Comparison of ENCODE assay signal across 9 cellular contexts in genomic region chrX:153469811-153470410, GRCh38. TPM values are rescaled to one million over a fixed set of nuclear protein-coding genes. Genes with fewer than 3 reads are reported as not detected.
DNase-seq lines count a peak whose midpoint lies in the region; ATAC-seq, FAIRE-seq and TF ChIP-seq lines count a peak whose summit lies in the region.
"Had no signal": no experiment of that assay in that cellular context is flagged by ENCODE, and none has a peak within 500 bp of the region (broad histone marks: within the 10 kb centered on the region; RNA-seq: fewer than 3 reads in every experiment).

No MANE protein-coding gene starts in this region.

- dilution Hi-C loops in mammary epithelial cell (cut with HindIII; ENCODE audit: low sequenced_read_pairs) = no loop called here

- no peaks in the 10 kb centered on the region for H3K27me3 Mint-ChIP-seq in stimulated activated memory B cell treated with anti-CD40 and anti-IgM and Interleukin-4, amounts not matched to agents 10 μg/mL and 1 μg/mL and 100 μg/mL, for 72 hours

- H3K4me3 ChIP-seq in PC-3 (ENCODE audit: low read length) (peak overlapping the region; percentile 95), mammary epithelial cell (replicated peaks in 1 of 3; ENCODE audit: insufficient read depth in 1 of 3, low read depth in 2 of 3, low read length in 3 of 3) (peak overlapping the region; percentile 54 to 61 (median 60))

- FAIRE-seq in GM18507 (lab: Jason Lieb, UNC) = peak; percentile 67

- TSS peak; percentile 52 for BruUV-seq in PC-3 (replicated peaks; lab: Mats Ljungman, UMichigan)
- BruUV-seq in mammary epithelial cell (replicated peaks; lab: Mats Ljungman, UMichigan) = no TSS peak

- H3K27me3 ChIP-seq in PC-3 (ENCODE audit: low read length) (no peaks in the 10 kb centered on the region), mammary epithelial cell (ENCODE audit: insufficient read depth, low read length) (no peaks in the 10 kb centered on the region)

- H3K9me2 ChIP-seq in PC-3 (replicated peaks; ENCODE audit: low read length) = no peaks in the 10 kb centered on the region

- peaks cover 13% of the 10 kb centered on the region for H3K4me1 Mint-ChIP-seq in stimulated activated memory B cell treated with anti-CD40 and anti-IgM and Interleukin-4, amounts not matched to agents 10 μg/mL and 1 μg/mL and 100 μg/mL, for 72 hours

- H3K36me3 Mint-ChIP-seq in stimulated activated memory B cell treated with anti-CD40 and anti-IgM and Interleukin-4, amounts not matched to agents 10 μg/mL and 1 μg/mL and 100 μg/mL, for 72 hours = no peaks in the 10 kb centered on the region

- CTCF ChIA-PET in PC-3 (lab: Charles Lee) = interaction anchor here (0.6 to 1.0 kb wide), 3 partner anchors 9 to 408 kb away, joined by 3 to 25 read pairs (median 4); no protein-coding TSS in a partner anchor
- CTCF ChIA-PET in mammary epithelial cell (lab: Charles Lee; ENCODE audit: low non-redundant PET) = interaction anchor here (0.6 kb wide), 1 partner anchor 41 kb away, joined by 3 read pairs; no protein-coding TSS in a partner anchor

- no peaks in the 10 kb centered on the region for H4K20me1 ChIP-seq in PC-3 (ENCODE audit: low read length)
- H4K20me1 ChIP-seq in mammary epithelial cell (ENCODE audit: insufficient read depth, low read length) = no peaks in the 10 kb centered on the region

- TF ChIP-seq CTCF in PC-3 (conservative IDR thresholded peaks at IDR 0.05; ENCODE audit: low read depth, low read length) (no peak), mammary epithelial cell (conservative IDR thresholded peaks at IDR 0.05 in 1 of 2, IDR thresholded peaks at IDR 0.05 in 1 of 2; ENCODE audit: extremely low read depth in 1 of 2, insufficient read depth in 1 of 2, low read depth in 1 of 2, low read length in 2 of 2) (peak in 1 of 2 donors; percentile 16)

- ATAC-seq in HG02885 (IDR thresholded peaks at IDR 0.05; ENCODE audit: poor library complexity, unreplicated experiment) (peak; percentile 42), PC-3 (peak; percentile 39), left lobe of liver (peak; percentile 36)
- peak; percentile 68 for ATAC-seq in stimulated activated memory B cell treated with anti-CD40 and anti-IgM and Interleukin-4, amounts not matched to agents 10 μg/mL and 1 μg/mL and 100 μg/mL, for 72 hours

- peak overlapping the region; percentile 95 for H3K9ac ChIP-seq in PC-3 (ENCODE audit: low read length)
- peak overlapping the region; percentile 20 for H3K9ac ChIP-seq in mammary epithelial cell (ENCODE audit: insufficient read depth, low read length)

- no peaks in the 10 kb centered on the region for H3F3A ChIP-seq in PC-3 (ENCODE audit: low read length, unreplicated experiment)

- H3K4me3 Mint-ChIP-seq in stimulated activated memory B cell treated with anti-CD40 and anti-IgM and Interleukin-4, amounts not matched to agents 10 μg/mL and 1 μg/mL and 100 μg/mL, for 72 hours = peak overlapping the region; percentile 78

- H3K9me3 ChIP-seq in PC-3 (ENCODE audit: low read length) = no peaks in the 10 kb centered on the region
- H3K9me3 ChIP-seq in mammary epithelial cell (replicated peaks; ENCODE audit: insufficient read depth, low read length) = no peaks in the 10 kb centered on the region

- H3K79me2 ChIP-seq in PC-3 (ENCODE audit: low read length) (peaks cover 27% of the 10 kb centered on the region), mammary epithelial cell (ENCODE audit: insufficient read depth, low read length) (peaks cover 22% of the 10 kb centered on the region)

- in situ Hi-C loops in mammary epithelial cell (cut with MboI; ENCODE audit: low sequenced_read_pairs in 2 of 2) = no loop called here

- WGBS in mammary epithelial cell (ENCODE audit: low coverage, missing lambda C conversion rate) = 33% methylated on average over 10 of the region's 32 CpGs

- H3K9me3 Mint-ChIP-seq in stimulated activated memory B cell treated with anti-CD40 and anti-IgM and Interleukin-4, amounts not matched to agents 10 μg/mL and 1 μg/mL and 100 μg/mL, for 72 hours = no peaks in the 10 kb centered on the region

- peak overlapping the region; percentile 97 for H3K4me2 ChIP-seq in PC-3 (ENCODE audit: low read length)
- H3K4me2 ChIP-seq in mammary epithelial cell (ENCODE audit: insufficient read depth, low read depth, low read length) = peak overlapping the region; percentile 69

- H3K4me1 ChIP-seq in PC-3 (ENCODE audit: insufficient read depth, low read length) (no peaks in the 10 kb centered on the region; the same call in 1 of the 2 replicates), mammary epithelial cell (ENCODE audit: insufficient read depth, low read length) (no peaks in the 10 kb centered on the region)

- H3K27ac Mint-ChIP-seq in stimulated activated memory B cell treated with anti-CD40 and anti-IgM and Interleukin-4, amounts not matched to agents 10 μg/mL and 1 μg/mL and 100 μg/mL, for 72 hours = peak overlapping the region; percentile 22

- intact Hi-C loops in PC-3 (cut with micrococcal nuclease) = loop anchor here (2.0 kb wide), 1 partner anchor 37 kb away; no protein-coding TSS in a partner anchor
- intact Hi-C loops in mammary epithelial cell (cut with micrococcal nuclease) = loop anchor here (2.0 kb wide), 2 partner anchors 29 to 37 kb away; no protein-coding TSS in a partner anchor
- intact Hi-C loops in posterior vena cava (cut with DNase I) = loop anchor here in 1 of 2 donors (5.0 kb wide), 1 partner anchor 37 kb away; no protein-coding TSS in a partner anchor

- POLR2A ChIA-PET in PC-3 (lab: Charles Lee; ENCODE audit: unreplicated experiment) = no interaction called here

- H2AFZ ChIP-seq in PC-3 (ENCODE audit: low read length) = peak overlapping the region; percentile 82
- peak overlapping the region; percentile 80 for H2AFZ ChIP-seq in mammary epithelial cell (ENCODE audit: low read depth, low read length)

- peak; percentile 35 for DNase-seq in AG08395 (ENCODE audit: low spot score)
- no peak for DNase-seq in GM18507 (ENCODE audit: extremely low spot score, insufficient read length, low read depth)
- peak; percentile 28 for DNase-seq in PC-3
- DNase-seq in mammary epithelial cell = peak; percentile 8
- no peak for DNase-seq in left lobe of liver (ENCODE audit: low spot score)
- no peak for DNase-seq in posterior vena cava (ENCODE audit: low spot score)

- no peaks in the 10 kb centered on the region for H3K36me3 ChIP-seq in PC-3 (ENCODE audit: low read depth, low read length)
- H3K36me3 ChIP-seq in mammary epithelial cell (ENCODE audit: insufficient read depth, low read length) = no peaks in the 10 kb centered on the region

- H3K27ac ChIP-seq in PC-3 (ENCODE audit: low read length) (no peak overlapping the region), mammary epithelial cell (ENCODE audit: insufficient read depth, low read depth, low read length) (no peak overlapping the region)

RNA-seq across cellular contexts. Expression of gene HAUS7, which starts 0.5 kb away (rescaled TPM):
- total RNA-seq in PC-3 (2014; rRNA removed) (34.1 and 46.0 TPM in 2 replicates), mammary epithelial cell (10 to 100 TPM in 1 of 2 donors, 1 to 10 TPM in 1; 8.3 to 26.4 TPM), left lobe of liver (11.2 TPM), posterior vena cava (10 to 100 TPM; 23.5 to 30.1 TPM)
- 25.7 TPM for polyA plus RNA-seq in mammary epithelial cell
- polyA minus RNA-seq in mammary epithelial cell = 38.4 TPM

RNA-seq across cellular contexts. Expression of gene TREX2, which starts 24.1 kb away (rescaled TPM):
- total RNA-seq in PC-3 (2014; rRNA removed) (1.4 and 4.7 TPM in 2 replicates), mammary epithelial cell (1 to 10 TPM; 2.5 to 7.8 TPM), left lobe of liver (0.23 TPM), posterior vena cava (1 to 10 TPM in 1 of 2 donors, under 1 TPM in 1; 0.48 to 1.9 TPM)
- 1.0 TPM for polyA plus RNA-seq in mammary epithelial cell
- polyA minus RNA-seq in mammary epithelial cell = not detected

RNA-seq across cellular contexts. Expression of gene BGN, which starts 24.9 kb away (rescaled TPM):
- total RNA-seq in PC-3 (2014; rRNA removed) (not detected in 2 replicates), mammary epithelial cell (10 to 100 TPM in 1 of 2 donors, 1 to 10 TPM in 1; 2.6 to 13.5 TPM), left lobe of liver (88.4 TPM), posterior vena cava (100 to 1,000 TPM; 392 to 743 TPM)
- 0.48 TPM for polyA plus RNA-seq in mammary epithelial cell
- not detected for polyA minus RNA-seq in mammary epithelial cell
- total RNA-seq: T-helper 1 cell treated with Interleukin-12 subunit alpha and Interleukin-12 subunit beta and Interleukin-4 antibody, amounts not matched to agents 30 ng/mL and 1 ng/mL, for 36 hours had no signal

RNA-seq across cellular contexts. Expression of gene ATP2B3, which starts 47.5 kb away (rescaled TPM):
- not detected in 2 replicates for total RNA-seq in PC-3 (2014; rRNA removed)
- not detected for total RNA-seq in mammary epithelial cell
- polyA plus RNA-seq in mammary epithelial cell = not detected
- polyA minus RNA-seq in mammary epithelial cell = not detected
- total RNA-seq in left lobe of liver = not detected
- under 1 TPM in 1 of 2 donors, not detected in 1; 0.19 TPM for total RNA-seq in posterior vena cava

RNA-seq across cellular contexts. Expression of gene ZFP92, which starts 58.6 kb away (rescaled TPM):
- total RNA-seq in PC-3 (2014; rRNA removed) (not detected in 2 replicates), mammary epithelial cell (1 to 10 TPM; 2.7 to 4.3 TPM), left lobe of liver (0.45 TPM), posterior vena cava (under 1 TPM; 0.65 to 0.90 TPM)
- 0.43 TPM for polyA plus RNA-seq in mammary epithelial cell
- polyA minus RNA-seq in mammary epithelial cell = not detected

Comparison
In these comparisons a context has a peak if more than half of its experiments do, and no peak if none do; other contexts are left out.
1. DNase-seq: peak in AG08395 (single experiment), PC-3 (single experiment) and mammary epithelial cell (single experiment); none in GM18507 (single experiment), left lobe of liver (single experiment) and posterior vena cava (single experiment).
2. Peak in every context shown above with its lines, with median percentiles within 50 percentile points of each other: ATAC-seq.